Comparison of ENCODE assay signal across 13 cellular contexts in the genomic region with DNA sequence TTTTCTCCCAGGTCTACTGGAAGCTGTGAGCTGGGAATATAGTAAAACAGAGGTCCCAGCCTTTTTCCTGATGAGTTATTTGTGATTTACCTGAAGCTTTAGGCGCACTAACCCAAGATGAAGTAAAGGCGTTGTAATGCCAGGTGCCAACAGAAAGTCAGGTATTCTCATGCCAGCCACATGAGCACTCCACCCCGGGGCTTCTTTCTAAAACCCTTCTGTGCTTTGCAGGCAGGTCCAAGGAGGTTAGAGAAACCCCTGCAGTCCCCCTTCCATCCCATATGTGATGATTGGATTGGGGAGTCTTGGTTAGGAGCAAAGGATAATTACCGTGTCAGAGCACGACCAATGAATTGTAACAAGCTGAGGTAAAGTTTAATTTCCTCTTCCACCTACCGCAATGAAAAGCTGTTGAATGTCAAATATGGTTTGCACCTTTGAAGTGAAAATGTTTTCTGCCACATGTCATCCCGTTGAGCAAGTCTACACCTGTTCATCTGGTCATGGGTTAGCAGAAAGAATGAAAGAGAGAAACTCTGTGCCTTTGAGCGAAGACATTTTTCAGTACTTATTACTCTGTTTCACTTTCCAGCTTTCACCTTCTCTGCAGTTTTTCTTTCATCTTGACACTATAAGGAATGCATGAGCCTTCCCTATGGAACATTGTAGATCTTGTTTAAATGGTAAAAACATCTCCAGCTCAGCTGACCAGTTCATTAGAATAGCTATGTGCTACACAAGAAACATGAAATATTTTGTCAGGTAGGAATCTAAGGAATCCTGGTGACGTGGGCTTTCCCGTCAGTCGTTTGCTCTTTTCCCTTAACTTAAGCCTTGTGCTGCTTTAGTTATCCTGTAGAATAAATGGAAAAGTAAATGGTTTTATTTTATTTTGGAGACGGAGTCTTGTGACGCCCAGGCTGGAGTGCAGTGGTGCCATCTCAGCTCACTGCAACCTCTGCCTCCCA. TPM values are rescaled to one million over a fixed set of nuclear protein-coding genes. Genes with fewer than 3 reads are reported as not detected.
DNase-seq lines count a peak whose midpoint lies in the region; ATAC-seq, FAIRE-seq and TF ChIP-seq lines count a peak whose summit lies in the region.
"Had no signal": no experiment of that assay in that cellular context is flagged by ENCODE, and none has a peak within 500 bp of the region (broad histone marks: within the 10 kb centered on the region; RNA-seq: fewer than 3 reads in every experiment).

No MANE protein-coding gene starts in this region.

- H3F3A ChIP-seq in PC-3 (ENCODE audit: low read length, unreplicated experiment) = peaks cover 5% of the 10 kb centered on the region

- H3K27me3 ChIP-seq in HepG2 (ENCODE audit: control insufficient read depth in 1 of 2, insufficient read depth in 2 of 2, low read length in 2 of 2) (peaks cover 0 to 4% of the 10 kb centered on the region in 2 experiments; a peak in 1 of 5 replicates), right lobe of liver (no peaks in the 10 kb centered on the region), PC-3 (ENCODE audit: low read length) (no peaks in the 10 kb centered on the region), aorta (ENCODE audit: control insufficient read depth in 1 of 2, insufficient read depth in 2 of 2, low read length in 1 of 2) (no peaks in the 10 kb centered on the region)

- H3K27ac ChIP-seq in HepG2 (ENCODE audit: extremely low read length, insufficient read depth, low read length) (no peak overlapping the region), right lobe of liver (no peak overlapping the region), PC-3 (ENCODE audit: low read length) (no peak overlapping the region), kidney (ENCODE audit: low read depth in 2 of 2, low read length in 2 of 2) (peak overlapping the region; percentile 49 to 63), aorta (ENCODE audit: low read depth in 1 of 2, low read length in 2 of 2) (peak overlapping the region; percentile 70 to 82)

- WGBS in HepG2 (ENCODE audit: low lambda C conversion rate) = 18% methylated on average over 13 of the region's 13 CpGs
- WGBS in right lobe of liver (ENCODE audit: insufficient coverage, low coverage, low lambda C conversion rate, missing lambda C conversion rate) = 72% methylated on average over 11 of the region's 13 CpGs
- WGBS in aorta, 2 donors = 54 to 57% methylated on average over 13 of the region's 13 CpGs

- no peaks in the 10 kb centered on the region for H3K79me2 ChIP-seq in HepG2 (ENCODE audit: insufficient read depth, low read length)
- peaks cover 93% of the 10 kb centered on the region for H3K79me2 ChIP-seq in PC-3 (ENCODE audit: low read length)

- no peak for FAIRE-seq in HepG2 (lab: Jason Lieb, UNC)
- no peak for FAIRE-seq in kidney (lab: Jason Lieb, UNC)

- H3K36me3 ChIP-seq in HepG2 (replicated peaks in 1 of 2; ENCODE audit: control insufficient read depth in 1 of 2, insufficient read depth in 2 of 2, low read length in 2 of 2) (no peaks in the 10 kb centered on the region), right lobe of liver (no peaks in the 10 kb centered on the region), PC-3 (ENCODE audit: low read depth, low read length) (no peaks in the 10 kb centered on the region), kidney (ENCODE audit: control insufficient read depth in 1 of 2, insufficient read depth in 2 of 2, low read length in 2 of 2) (no peaks in the 10 kb centered on the region), aorta (ENCODE audit: control insufficient read depth in 1 of 2, insufficient read depth in 2 of 2, low read length in 1 of 2) (no peaks in the 10 kb centered on the region)

- no peak for TF ChIP-seq EP300 in HepG2 (IDR thresholded peaks at IDR 0.05; ENCODE audit: low read depth in 2 of 2, low read length in 2 of 2)
- TF ChIP-seq EP300 in HepG2 (CRISPR knock-in tag; IDR thresholded peaks at IDR 0.05; ENCODE audit: borderline replicate concordance) = no peak

- BruUV-seq in HepG2 (replicated peaks; lab: Mats Ljungman, UMichigan) (no TSS peak), PC-3 (replicated peaks; lab: Mats Ljungman, UMichigan) (no TSS peak)

- no peaks in the 10 kb centered on the region for H3K9me2 ChIP-seq in PC-3 (replicated peaks; ENCODE audit: low read length)

- CTCF ChIA-PET in HepG2 (lab: Yijun Ruan, JAX; ENCODE audit: low intra/inter-chr PET ratio, low total read pairs) (no interaction called here), PC-3 (lab: Charles Lee) (interaction anchor here (2.7 kb wide), 1 partner anchor 21 kb away, joined by 13 read pairs; no protein-coding TSS in a partner anchor)

- H3K4me1 ChIP-seq in HepG2 (ENCODE audit: insufficient read depth, low read length) = peaks cover 70% of the 10 kb centered on the region
- peaks cover 0 to 43% (median 18%) of the 10 kb centered on the region in 4 donors for H3K4me1 ChIP-seq in right lobe of liver
- H3K4me1 ChIP-seq in PC-3 (ENCODE audit: insufficient read depth, low read length) = peaks cover 82% of the 10 kb centered on the region
- peaks cover 0 to 44% of the 10 kb centered on the region in 2 donors for H3K4me1 ChIP-seq in kidney (ENCODE audit: control insufficient read depth in 1 of 2, insufficient read depth in 1 of 2, low read depth in 1 of 2, low read length in 2 of 2)
- H3K4me1 ChIP-seq in aorta (ENCODE audit: control insufficient read depth in 1 of 2, insufficient read depth in 2 of 2, low read length in 2 of 2) = peaks cover 7 to 24% of the 10 kb centered on the region in 2 donors

- H2AFZ ChIP-seq in HepG2 (ENCODE audit: low read length) (no peak overlapping the region), PC-3 (ENCODE audit: low read length) (no peak overlapping the region)

- intact Hi-C loops in HepG2 (cut with micrococcal nuclease; ENCODE audit: unreplicated experiment) (loop anchor here (2.0 kb wide), 1 partner anchor 19 kb away; no protein-coding TSS in a partner anchor), right lobe of liver (cut with DNase I) (no loop called here), PC-3 (cut with micrococcal nuclease) (no loop called here), kidney (cut with DNase I) (no loop called here), aorta (cut with DNase I) (no loop called here)

- H3K9me3 ChIP-seq in HepG2 (ENCODE audit: low read length) (no peaks in the 10 kb centered on the region), right lobe of liver (no peaks in the 10 kb centered on the region), PC-3 (ENCODE audit: low read length) (no peaks in the 10 kb centered on the region), kidney (ENCODE audit: control insufficient read depth in 1 of 2, low read length in 2 of 2) (no peaks in the 10 kb centered on the region), aorta (ENCODE audit: control insufficient read depth, low read length) (no peaks in the 10 kb centered on the region)

- H3K9ac ChIP-seq in HepG2 (ENCODE audit: insufficient read depth, low read depth, low read length) (no peak overlapping the region), PC-3 (ENCODE audit: low read length) (no peak overlapping the region), kidney (ENCODE audit: low read length in 2 of 2) (peak overlapping the region in 1 of 2 donors; percentile 29)

- no peak for TF ChIP-seq POLR2A in HepG2 (IDR thresholded peaks at IDR 0.05; ENCODE audit: insufficient read depth in 1 of 2, low read depth in 2 of 2, low read length in 2 of 2)
- TF ChIP-seq POLR2A in right lobe of liver (IDR thresholded peaks at IDR 0.05) = no peak

- POLR2A ChIA-PET in HepG2 (lab: Yijun Ruan, JAX) (no interaction called here), PC-3 (lab: Charles Lee; ENCODE audit: unreplicated experiment) (interaction anchor here (0.6 to 1.0 kb wide), 2 partner anchors 71 to 88 kb away, joined by 4 to 5 read pairs; no protein-coding TSS in a partner anchor)

- H4K20me1 ChIP-seq in HepG2 (ENCODE audit: insufficient read depth, low read length) = no peaks in the 10 kb centered on the region
- peaks cover 28% of the 10 kb centered on the region; the same call in 1 of the 2 replicates for H4K20me1 ChIP-seq in PC-3 (ENCODE audit: low read length)

- H3K4me3 ChIP-seq in HepG2 (replicated peaks in 1 of 3; ENCODE audit: insufficient read depth in 1 of 3, low read depth in 2 of 3, low read length in 3 of 3) (no peak overlapping the region), right lobe of liver (no peak overlapping the region), PC-3 (ENCODE audit: low read length) (no peak overlapping the region), kidney (ENCODE audit: low read length in 2 of 2) (peak overlapping the region; percentile 46 to 47), aorta (ENCODE audit: low read length in 2 of 2) (no peak overlapping the region)
- H3K4me3 ChIP-seq: lung had no signal

- DNase-seq in HepG2 (ENCODE audit: low spot score) (no peak), right lobe of liver (no peak), PC-3 (no peak), kidney (no peak), aorta (no peak), NCI-H1436 (lab: John Stamatoyannopoulos, UW) (no peak), GDM1 (lab: John Stamatoyannopoulos, UW) (no peak)
- DNase-seq in activated T-cell treated with anti-CD3 and anti-CD28 coated beads, Interleukin-2, amount 50 U/mL, for 48 hours = no peak
- DNase-seq: foreskin fibroblast, NCI-H1436 treated with DMSO at 0.1 percent for 48 hours, retina, T1000 had no signal

- in situ Hi-C loops in HepG2 (cut with HindIII; ENCODE audit: extremely low pct_ligation_motif_present, low pct_unique_long_range_greater_than_20kb) = no loop called here

- TF ChIP-seq RAD21 in HepG2 (CRISPR knock-in tag; IDR thresholded peaks at IDR 0.05) = no peak

- H3K4me2 ChIP-seq in HepG2 (ENCODE audit: low read depth, low read length) (peak overlapping the region; percentile 32; the same call in 1 of the 2 replicates), PC-3 (ENCODE audit: low read length) (peak overlapping the region; percentile 82; the same call in 1 of the 2 replicates)

- no peak for ATAC-seq in HepG2
- ATAC-seq in right lobe of liver = no peak
- no peak for ATAC-seq in PC-3
- no peak for ATAC-seq in aorta (ENCODE audit: low FRiP score)

- no peak for TF ChIP-seq CTCF in HepG2 (CRISPR knock-in tag; IDR thresholded peaks at IDR 0.05)
- no peak for TF ChIP-seq CTCF in right lobe of liver (IDR thresholded peaks at IDR 0.05)
- no peak for TF ChIP-seq CTCF in PC-3 (conservative IDR thresholded peaks at IDR 0.05; ENCODE audit: low read depth, low read length)
- no peak for TF ChIP-seq CTCF in kidney (IDR thresholded peaks at IDR 0.05; ENCODE audit: borderline replicate concordance, extremely low read depth, insufficient read depth)

RNA-seq across cellular contexts. Expression of a gene that starts 55.6 kb away (rescaled TPM):
- 0.07 TPM in 1 of 2 replicates, not detected in the other for total RNA-seq in HepG2 (2016; rRNA removed; fragmentation: Illumina TruSeq; extraction: Trizol)
- 0.09 TPM in 1 of 2 replicates, not detected in the other for total RNA-seq in HepG2 (2016; cell fraction: cytosol; rRNA removed; fragmentation: Illumina TruSeq; extraction: Trizol; ENCODE audit: low read depth)
- total RNA-seq in HepG2 (2016; cell fraction: insoluble cytoplasmic fraction; rRNA removed; fragmentation: Illumina TruSeq; extraction: Trizol) = 0.13 TPM in 1 of 2 replicates, not detected in the other
- 0.03 TPM in 1 of 2 replicates, not detected in the other for total RNA-seq in HepG2 (2016; cell fraction: membrane; rRNA removed; fragmentation: Illumina TruSeq; extraction: Trizol)
- total RNA-seq in HepG2 (2016; cell fraction: nucleus; rRNA removed; fragmentation: Illumina TruSeq; extraction: Trizol) = 0.12 and 2.0 TPM in 2 replicates
- not detected in 2 replicates for polyA plus RNA-seq in HepG2 (2011; rRNA removed)
- polyA plus RNA-seq in HepG2 (2011; cell fraction: cytosol; rRNA removed) = not detected in 2 replicates
- polyA plus RNA-seq in HepG2 (2011; cell fraction: nucleus; rRNA removed) = 0.08 and 0.28 TPM in 2 replicates
- polyA plus RNA-seq in HepG2 (2012) = not detected in 2 replicates
- polyA plus RNA-seq in HepG2 (2016; cell fraction: cytosol; fragmentation: Illumina TruSeq; extraction: Trizol; ENCODE audit: low read depth) = not detected in 2 replicates
- polyA plus RNA-seq in HepG2 (2016; cell fraction: insoluble cytoplasmic fraction; fragmentation: Illumina TruSeq; extraction: Trizol; ENCODE audit: low read depth) = 0.19 TPM in 1 of 2 replicates, not detected in the other
- polyA plus RNA-seq in HepG2 (2016; cell fraction: membrane; fragmentation: Illumina TruSeq; extraction: Trizol; ENCODE audit: low read depth) = not detected in 2 replicates
- polyA plus RNA-seq in HepG2 (2016; cell fraction: nucleus; fragmentation: Illumina TruSeq; extraction: Trizol; ENCODE audit: insufficient read depth, low read depth) = 0.18 and 0.56 TPM in 2 replicates
- polyA minus RNA-seq in HepG2 (2011; rRNA and poly(A)+ RNA removed; ENCODE audit: low replicate concordance) = 5.2 TPM in 1 of 2 replicates, not detected in the other
- polyA minus RNA-seq in HepG2 (2011; cell fraction: cytosol; rRNA and poly(A)+ RNA removed) = not detected in 2 replicates
- 0.13 and 0.25 TPM in 2 replicates for polyA minus RNA-seq in HepG2 (2011; cell fraction: nucleus; rRNA and poly(A)+ RNA removed)
- 1 to 10 TPM in 5 of 6 experiments, under 1 TPM in 1; 0.74 to 2.8 (median 1.9) TPM for total RNA-seq in right lobe of liver
- 1.0 and 2.1 TPM in 2 replicates for total RNA-seq in PC-3 (2014; rRNA removed)
- total RNA-seq in kidney = 4.9 TPM
- polyA plus RNA-seq in kidney (ENCODE audit: insufficient read depth, low read depth, low replicate concordance) = 9.4 TPM
- total RNA-seq in aorta = 10 to 100 TPM; 18.0 to 32.7 TPM
- polyA plus RNA-seq in aorta = 1 to 10 TPM; 2.8 to 9.0 TPM

Comparison
In these comparisons a context has a peak if more than half of its experiments do, and no peak if none do; other contexts are left out.
1. H3K27ac ChIP-seq: peak in kidney (2 of 2) and aorta (2 of 2); none in HepG2 (single experiment), right lobe of liver (0 of 3) and PC-3 (single experiment).
2. H3K4me3 ChIP-seq: peak in kidney (2 of 2); none in HepG2 (0 of 3), right lobe of liver (0 of 3), PC-3 (single experiment) and aorta (0 of 2).